In genomic region chr3:73484656-73485248, GRCh38 we compare ENCODE assay signal across 9 cellular contexts.
DNase-seq lines count a peak whose midpoint lies in the region; ATAC-seq and TF ChIP-seq lines count a peak whose summit lies in the region.
"Had no signal": no experiment of that assay in that cellular context is flagged by ENCODE, and none has a peak within 500 bp of the region (broad histone marks: within the 10 kb centered on the region; RNA-seq: fewer than 3 reads in every experiment).

No MANE protein-coding gene starts in this region.

- no peaks in the 10 kb centered on the region for H3K36me3 ChIP-seq in stomach

- H3K4me1 Mint-ChIP-seq in activated B cell treated with CpG ODN at 0.5 μM for 24 hours = peaks cover 11% of the 10 kb centered on the region

- WGBS in stomach, 5 donors = 65 to 77% (median 71%) methylated on average over 7 of the region's 7 CpGs

- no peak for TF ChIP-seq EP300 in stomach (IDR thresholded peaks at IDR 0.05)

- H3K4me3 ChIP-seq in GM12865 (ENCODE audit: low read depth, low read length) (peak overlapping the region; percentile 20), stomach (no peak overlapping the region)

- H3K27ac Mint-ChIP-seq in activated B cell treated with CpG ODN at 0.5 μM for 24 hours = no peak overlapping the region

- CTCF ChIA-PET in activated B cell treated with CpG ODN at 0.5 μM for 24 hours (lab: Charles Lee) = interaction anchor here (1.1 kb wide), 1 partner anchor 23 kb away, joined by 3 read pairs; no protein-coding TSS in a partner anchor

- H3K9me3 Mint-ChIP-seq in activated B cell treated with CpG ODN at 0.5 μM for 24 hours = no peaks in the 10 kb centered on the region

- no peaks in the 10 kb centered on the region for H3K36me3 Mint-ChIP-seq in activated B cell treated with CpG ODN at 0.5 μM for 24 hours (ENCODE audit: low read depth)

- H3K9me3 ChIP-seq in stomach = no peaks in the 10 kb centered on the region

- H3K27me3 Mint-ChIP-seq in activated B cell treated with CpG ODN at 0.5 μM for 24 hours = peaks cover 3% of the 10 kb centered on the region

- no peaks in the 10 kb centered on the region for H3K27me3 ChIP-seq in stomach

- DNase-seq in GM12865 (ENCODE audit: low read depth) (peak; percentile 90), activated B cell treated with CpG ODN at 0.5 μM for 24 hours (no peak), hippocampal formation (lab: John Stamatoyannopoulos, UW) (no peak), omental fat pad (ENCODE audit: low spot score) (no peak), NCI-H2227 treated with DMSO at 0.1 percent for 48 hours (lab: John Stamatoyannopoulos, UW) (no peak), stomach (no peak)
- DNase-seq: stimulated activated CD4-positive, alpha-beta T cell treated with anti-CD3 and anti-CD28 coated beads, Interleukin-12 subunit alpha, Interleukin-12 subunit beta, amount 100 ng/mL, for 4 hours had no signal

- H3K4me1 ChIP-seq in stomach = peaks cover 0 to 74% (median 31%) of the 10 kb centered on the region in 4 donors

- TF ChIP-seq CTCF in GM12865 (IDR thresholded peaks at IDR 0.05; ENCODE audit: insufficient read depth, low read depth, low read length, missing control alignments) (no peak), activated B cell treated with CpG ODN at 0.5 μM for 24 hours (IDR thresholded peaks at IDR 0.05) (no peak), omental fat pad (IDR thresholded peaks at IDR 0.05) (no peak), stomach (IDR thresholded peaks at IDR 0.05) (no peak)

- TF ChIP-seq POLR2A in stomach (IDR thresholded peaks at IDR 0.05) = no peak

- intact Hi-C loops in activated B cell treated with CpG ODN at 0.5 μM for 24 hours (cut with micrococcal nuclease) (no loop called here), stomach (cut with DNase I; ENCODE audit: low total_unique reads) (no loop called here)

- POLR2A ChIA-PET in activated B cell treated with CpG ODN at 0.5 μM for 24 hours (lab: Charles Lee) = no interaction called here

- H3K4me3 Mint-ChIP-seq in activated B cell treated with CpG ODN at 0.5 μM for 24 hours = no peak overlapping the region

- ATAC-seq in GM19468 (IDR thresholded peaks at IDR 0.05; ENCODE audit: extremely low read depth, unreplicated experiment) = peak; percentile 74
- ATAC-seq in HG03045 (IDR thresholded peaks at IDR 0.05; ENCODE audit: unreplicated experiment) = peak; percentile 86
- ATAC-seq in activated B cell treated with CpG ODN at 0.5 μM for 24 hours (ENCODE audit: low read depth) = peak; percentile 42
- ATAC-seq in omental fat pad (ENCODE audit: low FRiP score) = no peak

- H3K27ac ChIP-seq in stomach = no peak overlapping the region
